Comparison of ENCODE assay signal across 8 cellular contexts in genomic region chr1:205543351-205544305, GRCh38. TPM values are rescaled to one million over a fixed set of nuclear protein-coding genes. Genes with fewer than 3 reads are reported as not detected.
DNase-seq lines count a peak whose midpoint lies in the region; ATAC-seq and TF ChIP-seq lines count a peak whose summit lies in the region.

No MANE protein-coding gene starts in this region.

- DNase-seq in activated CD4-positive, alpha-beta T cell treated with anti-CD3 and anti-CD28 coated beads for 48 hours = peak; percentile 49
- DNase-seq in activated CD4-positive, alpha-beta T cell treated with anti-CD3 and anti-CD28 coated beads, Interleukin-2, amount 50 U/mL, for 1 hour = no peak
- DNase-seq in NCI-H226 (peak; percentile 82), astrocyte of the hippocampus (ENCODE audit: low read depth, low spot score) (peak; percentile 90), hippocampal formation (lab: John Stamatoyannopoulos, UW) (peak; percentile 75 to 76), psoas muscle (peak; percentile 76 to 80)

- ATAC-seq in psoas muscle (peak; percentile 68 to 85 (median 80)), HG03378 (IDR thresholded peaks at IDR 0.05; ENCODE audit: unreplicated experiment) (no peak), HG02884 (IDR thresholded peaks at IDR 0.05; ENCODE audit: unreplicated experiment) (no peak)

- no peaks in the 10 kb centered on the region for H3K9me3 ChIP-seq in psoas muscle

- no peak for TF ChIP-seq CTCF in psoas muscle (IDR thresholded peaks at IDR 0.05)

- peaks cover 0 to 39% (median 12%) of the 10 kb centered on the region in 3 donors for H3K27me3 ChIP-seq in psoas muscle (ENCODE audit: insufficient read depth in 3 of 3, low read length in 2 of 3)

- WGBS in psoas muscle, 3 donors = 1 to 2% (median 1%) methylated on average over 24 to 25 of the region's 25 CpGs

- intact Hi-C loops in psoas muscle (cut with DNase I) = no loop called here

- H3K4me3 ChIP-seq in psoas muscle = peak overlapping the region; percentile 5

- H3K4me1 ChIP-seq in psoas muscle = no peaks in the 10 kb centered on the region

- H3K36me3 ChIP-seq in psoas muscle (ENCODE audit: insufficient read depth in 1 of 2, low read depth in 1 of 2) = no peaks in the 10 kb centered on the region

- H3K27ac ChIP-seq in psoas muscle = peak overlapping the region; percentile 48

RNA-seq across cellular contexts. Expression of gene CDK18, which starts 39.2 kb away (rescaled TPM):
- 10 to 100 TPM in 1 of 4 donors, 1 to 10 TPM in 3; 3.9 to 11.9 (median 6.0) TPM for total RNA-seq in psoas muscle
- polyA plus RNA-seq in psoas muscle = 1 to 10 TPM; 1.5 to 2.1 (median 1.6) TPM

Comparison
In these comparisons a context has a peak if more than half of its experiments do, and no peak if none do; other contexts are left out.
1. ATAC-seq: peak in psoas muscle (4 of 4); none in HG03378 (single experiment) and HG02884 (single experiment).